23 cellular contexts compared by ENCODE assay signal in the genomic region with DNA sequence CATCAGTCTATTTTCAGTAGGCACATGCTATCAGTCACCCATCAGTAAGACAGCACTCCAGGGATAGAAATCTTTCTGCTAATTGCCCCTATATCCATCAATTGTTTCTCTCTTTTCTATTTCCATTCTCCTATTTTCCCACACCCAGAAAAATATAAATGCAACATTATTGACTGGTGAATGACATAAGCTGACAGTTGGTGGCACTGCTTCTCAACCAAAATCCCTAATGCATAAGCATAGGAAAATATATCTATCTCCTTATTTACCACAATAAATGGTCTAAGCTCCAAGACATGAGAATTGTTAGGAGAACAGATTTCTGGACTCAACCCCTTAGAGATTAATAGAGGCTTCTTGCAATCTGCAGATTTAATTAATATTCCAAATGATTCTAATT.
DNase-seq lines count a peak whose midpoint lies in the region; ATAC-seq and TF ChIP-seq lines count a peak whose summit lies in the region.
"Had no signal": no experiment of that assay in that cellular context is flagged by ENCODE, and none has a peak within 500 bp of the region (broad histone marks: within the 10 kb centered on the region; RNA-seq: fewer than 3 reads in every experiment).

No MANE protein-coding gene starts in this region.

- TF ChIP-seq CTCF in WERI-Rb-1 (IDR thresholded peaks at IDR 0.05; ENCODE audit: low read depth, low read length): 0 out of 2 replicates have a peak, but pooled peaks have one; percentile 12

- no peaks in the 10 kb centered on the region for H3K9me3 ChIP-seq in WERI-Rb-1 (ENCODE audit: severe bottlenecking)

- no peak overlapping the region for H3K27ac ChIP-seq in WERI-Rb-1

- DNase-seq in NCI-H510A treated with DMSO at 0.1 percent for 48 hours (lab: John Stamatoyannopoulos, UW) (peak; percentile 1), NCI-H510A (lab: John Stamatoyannopoulos, UW) (no peak), NCI-H2227 treated with DMSO at 0.1 percent for 48 hours (lab: John Stamatoyannopoulos, UW) (peak; percentile 27), WERI-Rb-1 (no peak), superior temporal gyrus (ENCODE audit: extremely low spot score) (peak; percentile 39), GDM1 (lab: John Stamatoyannopoulos, UW) (no peak)
- no peak for DNase-seq in stimulated activated CD4-positive, alpha-beta T cell treated with anti-CD3 and anti-CD28 coated beads, Interleukin-12 subunit alpha, Interleukin-12 subunit beta, amount 100 ng/mL, for 4 hours
- DNase-seq: ACHN; activated CD4-positive, alpha-beta T cell treated with anti-CD3 and anti-CD28 coated beads for 1 hour; activated CD8-positive, alpha-beta memory T cell treated with anti-CD3 and anti-CD28 coated beads for 24 hours; aorta; central memory CD4-positive, alpha-beta T cell; erythroblast; foreskin melanocyte; kidney; MV-4-11; NCI-H187 treated with DMSO at 0.1 percent for 48 hours; NCI-H524 treated with DMSO at 0.1 percent for 48 hours; nucleus accumbens; T-helper 9 cell had no signal

- H3K27me3 ChIP-seq in WERI-Rb-1 (ENCODE audit: insufficient read depth, low read depth, severe bottlenecking): peaks cover 11% of the 10 kb centered on the region

- H3K4me3 ChIP-seq in WERI-Rb-1 (ENCODE audit: low read depth, low read length): no peak overlapping the region
- H3K4me3 ChIP-seq: K562, lung had no signal

- no peaks in the 10 kb centered on the region for H3K36me3 ChIP-seq in WERI-Rb-1

- no peak for ATAC-seq in GM21367 (IDR thresholded peaks at IDR 0.05; ENCODE audit: unreplicated experiment)
- ATAC-seq: K562 had no signal

Comparison
In these comparisons a context has a peak if more than half of its experiments do, and no peak if none do; other contexts are left out.
1. DNase-seq: peak in NCI-H510A treated with DMSO at 0.1 percent for 48 hours (single experiment), NCI-H2227 treated with DMSO at 0.1 percent for 48 hours (single experiment) and superior temporal gyrus (single experiment); none in NCI-H510A (single experiment), WERI-Rb-1 (single experiment), stimulated activated CD4-positive, alpha-beta T cell treated with anti-CD3 and anti-CD28 coated beads, Interleukin-12 subunit alpha, Interleukin-12 subunit beta, amount 100 ng/mL, for 4 hours (single experiment) and GDM1 (single experiment).